Comparison of ENCODE assay signal across 23 cellular contexts in genomic region chr5:178118345-178118744, GRCh38. TPM values are rescaled to one million over a fixed set of nuclear protein-coding genes. Genes with fewer than 3 reads are reported as not detected.
A peak's percentile ranks its signal among the peaks of the same experiment; 100 is the strongest.
DNase-seq lines count a peak whose midpoint lies in the region; ATAC-seq and TF ChIP-seq lines count a peak whose summit lies in the region.
"Had no signal": no experiment of that assay in that cellular context is flagged by ENCODE, and none has a peak within 500 bp of the region (broad histone marks: within the 10 kb centered on the region; RNA-seq: fewer than 3 reads in every experiment).

No MANE protein-coding gene starts in this region.

- no peaks in the 10 kb centered on the region for H3K79me2 ChIP-seq in OCI-LY3 (ENCODE audit: low read length)

- DNase-seq in Right ventricle myocardium superior (peak; percentile 63), left cardiac atrium (no peak), glomerular endothelial cell (ENCODE audit: extremely low read depth, low read depth, low spot score) (peak; percentile 27), upper lobe of right lung (no peak), GM19240 (ENCODE audit: insufficient read length, low spot score) (no peak)
- DNase-seq in activated T-helper 1 cell treated with anti-CD3 and anti-CD28 coated beads, Interleukin-12 subunit alpha, Interleukin-12 subunit beta, Interleukin-2, Interleukin-4 antibody, amounts not matched to agents 30 ng/mL and 10 ng/mL and 1 ng/mL, durations not matched to agents 14 hours and 24 hours and 36 hours (ENCODE audit: low spot score) = no peak
- DNase-seq: activated CD4-positive, alpha-beta T cell treated with anti-CD3 and anti-CD28 coated beads, Interleukin-2, amount 50 U/mL, for 1 hour; activated CD8-positive, alpha-beta memory T cell treated with anti-CD3 and anti-CD28 coated beads, Interleukin-2, amount 50 U/mL, for 48 hours; activated gamma-delta T cell; AML-193; NCI-H1105 treated with DMSO at 0.1 percent for 48 hours; NCI-H524; ovary; SHP77; sigmoid colon; stimulated activated naive CD4-positive, alpha-beta T cell; T-cell; tibial artery had no signal

- no peaks in the 10 kb centered on the region for H3K9me3 ChIP-seq in OCI-LY3 (ENCODE audit: insufficient read depth, low read length)
- no peaks in the 10 kb centered on the region for H3K9me3 ChIP-seq in upper lobe of right lung
- H3K9me3 ChIP-seq: left lung, ovary, sigmoid colon, tibial artery had no signal

- no peak overlapping the region for H3K27ac Mint-ChIP-seq in activated T-helper 1 cell treated with anti-CD3 and anti-CD28 coated beads, Interleukin-12 subunit alpha, Interleukin-12 subunit beta, Interleukin-2, Interleukin-4 antibody, amounts not matched to agents 30 ng/mL and 10 ng/mL and 1 ng/mL, durations not matched to agents 14 hours and 24 hours and 36 hours
- H3K27ac Mint-ChIP-seq: T-cell had no signal

- H3K4me3 Mint-ChIP-seq in activated T-helper 1 cell treated with anti-CD3 and anti-CD28 coated beads, Interleukin-12 subunit alpha, Interleukin-12 subunit beta, Interleukin-2, Interleukin-4 antibody, amounts not matched to agents 30 ng/mL and 10 ng/mL and 1 ng/mL, durations not matched to agents 14 hours and 24 hours and 36 hours = no peak overlapping the region
- H3K4me3 Mint-ChIP-seq: T-cell had no signal

- intact Hi-C loops in Right ventricle myocardium superior (cut with DNase I) = no loop called here
- intact Hi-C loops in left cardiac atrium (cut with DNase I) = no loop called here
- intact Hi-C loops in upper lobe of right lung (cut with DNase I) = no loop called here
- intact Hi-C loops in activated T-helper 1 cell treated with anti-CD3 and anti-CD28 coated beads, Interleukin-12 subunit alpha, Interleukin-12 subunit beta, Interleukin-2, Interleukin-4 antibody, amounts not matched to agents 30 ng/mL and 10 ng/mL and 1 ng/mL, durations not matched to agents 14 hours and 24 hours and 36 hours (cut with micrococcal nuclease) = no loop called here

- peaks cover 47% of the 10 kb centered on the region for H3K4me1 ChIP-seq in OCI-LY3 (ENCODE audit: low read length)
- H3K4me1 ChIP-seq in upper lobe of right lung = peaks cover 18% of the 10 kb centered on the region

- no peaks in the 10 kb centered on the region for H3K9me3 Mint-ChIP-seq in activated T-helper 1 cell treated with anti-CD3 and anti-CD28 coated beads, Interleukin-12 subunit alpha, Interleukin-12 subunit beta, Interleukin-2, Interleukin-4 antibody, amounts not matched to agents 30 ng/mL and 10 ng/mL and 1 ng/mL, durations not matched to agents 14 hours and 24 hours and 36 hours
- H3K9me3 Mint-ChIP-seq: T-cell had no signal

- H3K9ac ChIP-seq in OCI-LY3 (ENCODE audit: low read length) = no peak overlapping the region

- H3K27me3 ChIP-seq in OCI-LY3 (ENCODE audit: low read depth, low read length) = peaks cover 10% of the 10 kb centered on the region
- H3K27me3 ChIP-seq in upper lobe of right lung = peaks cover 38% of the 10 kb centered on the region
- H3K27me3 ChIP-seq: ovary had no signal

- no peaks in the 10 kb centered on the region for H3K36me3 ChIP-seq in OCI-LY3 (replicated peaks; ENCODE audit: low read depth, low read length)
- no peaks in the 10 kb centered on the region for H3K36me3 ChIP-seq in upper lobe of right lung
- H3K36me3 ChIP-seq: ovary, sigmoid colon had no signal

- no peak overlapping the region for H2AFZ ChIP-seq in OCI-LY3 (ENCODE audit: low read depth, low read length)

- H3K27ac ChIP-seq in OCI-LY3 (ENCODE audit: low read length) (no peak overlapping the region), upper lobe of right lung (no peak overlapping the region)
- H3K27ac ChIP-seq: 22Rv1, ovary, sigmoid colon, tibial artery had no signal

- TF ChIP-seq CTCF in OCI-LY3 (IDR thresholded peaks at IDR 0.05; ENCODE audit: low read depth, low read length) = no peak
- TF ChIP-seq CTCF in upper lobe of right lung (IDR thresholded peaks at IDR 0.05) = no peak

- no peaks in the 10 kb centered on the region for H3K36me3 Mint-ChIP-seq in activated T-helper 1 cell treated with anti-CD3 and anti-CD28 coated beads, Interleukin-12 subunit alpha, Interleukin-12 subunit beta, Interleukin-2, Interleukin-4 antibody, amounts not matched to agents 30 ng/mL and 10 ng/mL and 1 ng/mL, durations not matched to agents 14 hours and 24 hours and 36 hours (ENCODE audit: low read depth)
- H3K36me3 Mint-ChIP-seq: T-cell had no signal

- H4K20me1 ChIP-seq in OCI-LY3 (ENCODE audit: insufficient read depth, low read length) = no peaks in the 10 kb centered on the region

- peak overlapping the region; percentile 24; the same call in 1 of the 2 replicates for H3K4me2 ChIP-seq in OCI-LY3 (ENCODE audit: low read length)

- H3K27me3 Mint-ChIP-seq in activated T-helper 1 cell treated with anti-CD3 and anti-CD28 coated beads, Interleukin-12 subunit alpha, Interleukin-12 subunit beta, Interleukin-2, Interleukin-4 antibody, amounts not matched to agents 30 ng/mL and 10 ng/mL and 1 ng/mL, durations not matched to agents 14 hours and 24 hours and 36 hours (ENCODE audit: insufficient read depth) = peaks cover 24% of the 10 kb centered on the region
- H3K27me3 Mint-ChIP-seq: T-cell had no signal

- peaks cover 32% of the 10 kb centered on the region for H3K4me1 Mint-ChIP-seq in activated T-helper 1 cell treated with anti-CD3 and anti-CD28 coated beads, Interleukin-12 subunit alpha, Interleukin-12 subunit beta, Interleukin-2, Interleukin-4 antibody, amounts not matched to agents 30 ng/mL and 10 ng/mL and 1 ng/mL, durations not matched to agents 14 hours and 24 hours and 36 hours (ENCODE audit: low read depth)

- ATAC-seq in Right ventricle myocardium superior (ENCODE audit: poor library complexity) (no peak), left cardiac atrium (no peak), upper lobe of right lung (peak; percentile 1), HG03469 (IDR thresholded peaks at IDR 0.05; ENCODE audit: unreplicated experiment) (no peak)
- ATAC-seq: esophagus mucosa, left lung, T-cell had no signal

- no peak overlapping the region for H3K4me3 ChIP-seq in OCI-LY3 (ENCODE audit: low read length)
- no peak overlapping the region for H3K4me3 ChIP-seq in upper lobe of right lung
- H3K4me3 ChIP-seq: left lung, ovary, sigmoid colon, tibial artery had no signal

RNA-seq across cellular contexts. Expression of gene N4BP3, which starts 5.0 kb away (rescaled TPM):
- 2.7 TPM for total RNA-seq in Right ventricle myocardium superior
- total RNA-seq in left cardiac atrium = 1 to 10 TPM; 1.5 TPM
- total RNA-seq in glomerular endothelial cell = 42.8 and 103 TPM in 2 replicates
- 5.2 TPM for total RNA-seq in upper lobe of right lung
- total RNA-seq in activated T-helper 1 cell treated with anti-CD3 and anti-CD28 coated beads, Interleukin-12 subunit alpha, Interleukin-12 subunit beta, Interleukin-2, Interleukin-4 antibody, amounts not matched to agents 30 ng/mL and 10 ng/mL and 1 ng/mL, durations not matched to agents 14 hours and 24 hours and 36 hours = 1.8 TPM in 2 replicates

RNA-seq across cellular contexts. Expression of gene RMND5B, which starts 12.5 kb away (rescaled TPM):
- total RNA-seq in Right ventricle myocardium superior (33.7 TPM), left cardiac atrium (10 to 100 TPM; 35.4 TPM), glomerular endothelial cell (28.4 and 40.7 TPM in 2 replicates), upper lobe of right lung (44.7 TPM)
- total RNA-seq in activated T-helper 1 cell treated with anti-CD3 and anti-CD28 coated beads, Interleukin-12 subunit alpha, Interleukin-12 subunit beta, Interleukin-2, Interleukin-4 antibody, amounts not matched to agents 30 ng/mL and 10 ng/mL and 1 ng/mL, durations not matched to agents 14 hours and 24 hours and 36 hours = 23.9 and 28.0 TPM in 2 replicates

RNA-seq across cellular contexts. Expression of gene NHP2, which starts 35.3 kb away (rescaled TPM):
- total RNA-seq in Right ventricle myocardium superior = 75.7 TPM
- 10 to 100 TPM; 78.3 to 89.5 TPM for total RNA-seq in left cardiac atrium
- total RNA-seq in glomerular endothelial cell = 242 and 354 TPM in 2 replicates
- total RNA-seq in upper lobe of right lung = 60.1 TPM
- 264 and 265 TPM in 2 replicates for total RNA-seq in activated T-helper 1 cell treated with anti-CD3 and anti-CD28 coated beads, Interleukin-12 subunit alpha, Interleukin-12 subunit beta, Interleukin-2, Interleukin-4 antibody, amounts not matched to agents 30 ng/mL and 10 ng/mL and 1 ng/mL, durations not matched to agents 14 hours and 24 hours and 36 hours

Comparison
In these comparisons a context has a peak if more than half of its experiments do, and no peak if none do; other contexts are left out.
1. DNase-seq: peak in Right ventricle myocardium superior (single experiment) and glomerular endothelial cell (single experiment); none in left cardiac atrium (single experiment), upper lobe of right lung (single experiment), activated T-helper 1 cell treated with anti-CD3 and anti-CD28 coated beads, Interleukin-12 subunit alpha, Interleukin-12 subunit beta, Interleukin-2, Interleukin-4 antibody, amounts not matched to agents 30 ng/mL and 10 ng/mL and 1 ng/mL, durations not matched to agents 14 hours and 24 hours and 36 hours (single experiment) and GM19240 (single experiment).